13 cellular contexts compared by ENCODE assay signal in genomic region chr9:8779478-8779877, GRCh38.
"Had no signal": no experiment of that assay in that cellular context is flagged by ENCODE, and none has a peak within 500 bp of the region (broad histone marks: within the 10 kb centered on the region; RNA-seq: fewer than 3 reads in every experiment).

No MANE protein-coding gene starts in this region.

- H3K27ac ChIP-seq: breast epithelium, esophagus squamous epithelium, ovary, sigmoid colon, stomach had no signal

- H3K4me1 Mint-ChIP-seq: activated B cell treated with CpG ODN at 0.5 μM for 24 hours; activated CD4-positive, alpha-beta T cell treated with anti-CD3 and anti-CD28 coated beads, Interleukin-2, amount 10 ng/mL, durations not matched to agents 7 days and 5 days had no signal

- H3K27me3 Mint-ChIP-seq: activated B cell treated with CpG ODN at 0.5 μM for 24 hours; activated CD4-positive, alpha-beta T cell treated with anti-CD3 and anti-CD28 coated beads, Interleukin-2, amount 10 ng/mL, durations not matched to agents 7 days and 5 days had no signal

- H3K27ac Mint-ChIP-seq: activated B cell treated with CpG ODN at 0.5 μM for 24 hours; activated CD4-positive, alpha-beta T cell treated with anti-CD3 and anti-CD28 coated beads, Interleukin-2, amount 10 ng/mL, durations not matched to agents 7 days and 5 days; activated T-helper 1 cell treated with anti-CD3 and anti-CD28 coated beads, Interleukin-12 subunit alpha, Interleukin-12 subunit beta, Interleukin-2, Interleukin-4 antibody, amounts not matched to agents 30 ng/mL and 10 ng/mL and 1 ng/mL, durations not matched to agents 14 hours and 24 hours and 36 hours had no signal

- DNase-seq: activated B cell treated with CpG ODN at 0.5 μM for 24 hours; activated CD4-positive, alpha-beta T cell treated with anti-CD3 and anti-CD28 coated beads, Interleukin-2, amount 10 ng/mL, durations not matched to agents 7 days and 5 days; activated naive CD4-positive, alpha-beta T cell treated with Interleukin-2 at 50 U/mL for 16 hours; aorta; esophagus squamous epithelium; mesenchymal stem cell; ovary; sigmoid colon; stimulated activated CD4-positive, alpha-beta T cell treated with anti-CD3 and anti-CD28 coated beads, Interleukin-1b, Interleukin-23, amount 100 ng/mL, for 48 hours; stomach; T-helper 2 cell had no signal

- H3K9me3 Mint-ChIP-seq: activated B cell treated with CpG ODN at 0.5 μM for 24 hours; activated CD4-positive, alpha-beta T cell treated with anti-CD3 and anti-CD28 coated beads, Interleukin-2, amount 10 ng/mL, durations not matched to agents 7 days and 5 days; activated T-helper 1 cell treated with anti-CD3 and anti-CD28 coated beads, Interleukin-12 subunit alpha, Interleukin-12 subunit beta, Interleukin-2, Interleukin-4 antibody, amounts not matched to agents 30 ng/mL and 10 ng/mL and 1 ng/mL, durations not matched to agents 14 hours and 24 hours and 36 hours had no signal

- H3K4me3 Mint-ChIP-seq: activated B cell treated with CpG ODN at 0.5 μM for 24 hours; activated CD4-positive, alpha-beta T cell treated with anti-CD3 and anti-CD28 coated beads, Interleukin-2, amount 10 ng/mL, durations not matched to agents 7 days and 5 days; activated T-helper 1 cell treated with anti-CD3 and anti-CD28 coated beads, Interleukin-12 subunit alpha, Interleukin-12 subunit beta, Interleukin-2, Interleukin-4 antibody, amounts not matched to agents 30 ng/mL and 10 ng/mL and 1 ng/mL, durations not matched to agents 14 hours and 24 hours and 36 hours had no signal
